In the genomic region with DNA sequence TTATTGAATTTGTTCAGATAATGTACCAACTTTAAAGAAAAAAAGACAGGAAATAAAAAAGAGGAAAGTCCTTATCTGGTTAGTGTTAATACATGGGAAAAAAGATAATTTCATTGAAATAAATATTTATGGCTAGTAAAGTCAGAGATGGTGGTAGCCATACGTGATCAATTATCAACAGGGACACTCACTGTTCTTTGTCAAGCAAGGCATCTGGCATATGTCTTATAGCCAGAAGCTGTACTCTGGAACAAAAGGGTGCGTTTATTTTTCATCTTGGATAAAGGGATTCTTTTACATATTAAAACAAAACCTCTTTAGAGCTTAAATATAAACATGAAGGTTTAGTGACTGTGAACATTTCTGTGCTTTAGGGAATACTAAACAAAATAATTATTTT, we compare ENCODE assay signal across 13 cellular contexts. TPM values are rescaled to one million over a fixed set of nuclear protein-coding genes. Genes with fewer than 3 reads are reported as not detected.
DNase-seq lines count a peak whose midpoint lies in the region; ATAC-seq and TF ChIP-seq lines count a peak whose summit lies in the region.
"Had no signal": no experiment of that assay in that cellular context is flagged by ENCODE, and none has a peak within 500 bp of the region (broad histone marks: within the 10 kb centered on the region; RNA-seq: fewer than 3 reads in every experiment).

No MANE protein-coding gene starts in this region.

- H3K27me3 ChIP-seq in BE2C (no peaks in the 10 kb centered on the region), HAP-1 (ENCODE audit: low read depth) (no peaks in the 10 kb centered on the region)

- DNase-seq in BE2C (peak; percentile 21), HAP-1 (ENCODE audit: low spot score in 2 of 2) (peak; percentile 18 to 90), SK-MEL-5 (ENCODE audit: low read depth, low spot score) (peak; percentile 69), foreskin melanocyte (peak; percentile 60)
- DNase-seq in activated CD4-positive, alpha-beta T cell treated with anti-CD3 and anti-CD28 coated beads, Interleukin-2, amount 50 U/mL, for 1 hour, result no peak
- DNase-seq: Caco-2; CD8-positive, alpha-beta T cell; DND-41; GDM1; HCEC 1CT; HFFc6 had no signal

- in situ Hi-C loops in HAP-1 (cut with MboI; ENCODE audit: low sequenced_read_pairs), result no loop called here
- in situ Hi-C loops in SK-MEL-5 (cut with HindIII; ENCODE audit: low pct_unique_long_range_greater_than_20kb, low sequenced_read_pairs), result no loop called here

- H3K4me3 ChIP-seq in BE2C (ENCODE audit: low read depth, low read length), result no peak overlapping the region
- no peak overlapping the region for H3K4me3 ChIP-seq in HAP-1

- TF ChIP-seq CTCF in BE2C (IDR thresholded peaks at IDR 0.05; ENCODE audit: low read depth, low read length), result no peak

- H3K9me3 ChIP-seq in BE2C (no peaks in the 10 kb centered on the region), HAP-1 (no peaks in the 10 kb centered on the region)
- H3K9me3 ChIP-seq: Caco-2 had no signal

- ATAC-seq in HG03432 (IDR thresholded peaks at IDR 0.05; ENCODE audit: unreplicated experiment), result no peak
- ATAC-seq in GM19324 (IDR thresholded peaks at IDR 0.05; ENCODE audit: low FRiP score, unreplicated experiment), result no peak
- ATAC-seq: CD8-positive, alpha-beta T cell had no signal

- H3K4me1 ChIP-seq in BE2C (no peaks in the 10 kb centered on the region; the same call in 1 of the 2 replicates), HAP-1 (peaks cover 34% of the 10 kb centered on the region)
- H3K4me1 ChIP-seq: Caco-2 had no signal

- H3K36me3 ChIP-seq in BE2C (no peaks in the 10 kb centered on the region), HAP-1 (replicated peaks) (no peaks in the 10 kb centered on the region)

RNA-seq across cellular contexts. Expression of a gene that starts 26.7 kb away (rescaled TPM):
- 9.8 TPM for polyA plus RNA-seq in BE2C (2012; ENCODE audit: insufficient read depth, insufficient read length, low read depth)
- 2.9 and 5.1 TPM in 2 replicates for total RNA-seq in SK-MEL-5 (2014; rRNA removed; shearing (Covaris generic))
- 2.3 and 2.5 TPM in 2 replicates for polyA plus RNA-seq in SK-MEL-5 (2015; cell fraction: cytosol; rRNA removed)
- polyA plus RNA-seq in SK-MEL-5 (2015; cell fraction: nucleus; rRNA removed), result 3.8 and 10.6 TPM in 2 replicates
